ENCODE assay signal across 1 cellular context in the genomic region with DNA sequence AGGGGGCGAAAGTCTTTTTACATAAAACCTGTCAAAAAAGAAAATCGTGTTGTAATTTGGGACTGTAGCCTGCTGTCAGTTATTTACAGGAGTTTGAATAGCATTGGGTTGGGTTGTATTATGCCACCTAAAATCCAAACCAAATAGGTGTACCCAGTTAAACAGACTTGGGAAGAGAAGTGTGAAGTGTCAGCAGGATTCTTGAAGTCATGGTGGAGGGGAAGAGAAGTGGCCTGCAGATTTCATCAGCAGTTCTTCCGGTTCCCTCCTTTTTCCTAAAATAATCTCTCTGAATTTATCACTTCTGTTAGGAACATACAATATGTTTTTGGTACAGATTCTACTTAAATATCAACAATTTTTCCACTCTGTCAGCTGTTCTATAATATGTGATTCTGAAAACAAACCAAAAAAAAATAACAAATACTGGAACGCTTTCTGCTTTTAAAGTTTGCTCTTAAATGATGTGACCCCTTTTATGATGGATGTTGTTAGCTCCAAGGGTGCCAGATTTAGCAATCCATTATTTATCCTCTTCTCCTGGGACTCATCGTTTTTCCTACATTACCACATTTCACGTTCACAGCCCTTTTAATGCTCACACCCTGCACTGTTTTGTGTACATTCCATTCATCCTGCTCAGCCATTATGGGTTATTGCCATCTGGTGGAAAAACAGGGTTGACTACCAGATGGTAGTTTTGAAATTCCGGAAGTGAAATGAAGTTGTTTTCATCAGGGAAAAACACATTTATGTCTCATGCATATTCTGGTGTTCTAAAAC.
TF ChIP-seq lines count a peak whose summit lies in the region.

No MANE protein-coding gene starts in this region.

TF ChIP-seq in GM23338, 12 proteins besides CTCF, POLR2A, EP300 and RAD21:
- TF ChIP-seq, protein P1, sequence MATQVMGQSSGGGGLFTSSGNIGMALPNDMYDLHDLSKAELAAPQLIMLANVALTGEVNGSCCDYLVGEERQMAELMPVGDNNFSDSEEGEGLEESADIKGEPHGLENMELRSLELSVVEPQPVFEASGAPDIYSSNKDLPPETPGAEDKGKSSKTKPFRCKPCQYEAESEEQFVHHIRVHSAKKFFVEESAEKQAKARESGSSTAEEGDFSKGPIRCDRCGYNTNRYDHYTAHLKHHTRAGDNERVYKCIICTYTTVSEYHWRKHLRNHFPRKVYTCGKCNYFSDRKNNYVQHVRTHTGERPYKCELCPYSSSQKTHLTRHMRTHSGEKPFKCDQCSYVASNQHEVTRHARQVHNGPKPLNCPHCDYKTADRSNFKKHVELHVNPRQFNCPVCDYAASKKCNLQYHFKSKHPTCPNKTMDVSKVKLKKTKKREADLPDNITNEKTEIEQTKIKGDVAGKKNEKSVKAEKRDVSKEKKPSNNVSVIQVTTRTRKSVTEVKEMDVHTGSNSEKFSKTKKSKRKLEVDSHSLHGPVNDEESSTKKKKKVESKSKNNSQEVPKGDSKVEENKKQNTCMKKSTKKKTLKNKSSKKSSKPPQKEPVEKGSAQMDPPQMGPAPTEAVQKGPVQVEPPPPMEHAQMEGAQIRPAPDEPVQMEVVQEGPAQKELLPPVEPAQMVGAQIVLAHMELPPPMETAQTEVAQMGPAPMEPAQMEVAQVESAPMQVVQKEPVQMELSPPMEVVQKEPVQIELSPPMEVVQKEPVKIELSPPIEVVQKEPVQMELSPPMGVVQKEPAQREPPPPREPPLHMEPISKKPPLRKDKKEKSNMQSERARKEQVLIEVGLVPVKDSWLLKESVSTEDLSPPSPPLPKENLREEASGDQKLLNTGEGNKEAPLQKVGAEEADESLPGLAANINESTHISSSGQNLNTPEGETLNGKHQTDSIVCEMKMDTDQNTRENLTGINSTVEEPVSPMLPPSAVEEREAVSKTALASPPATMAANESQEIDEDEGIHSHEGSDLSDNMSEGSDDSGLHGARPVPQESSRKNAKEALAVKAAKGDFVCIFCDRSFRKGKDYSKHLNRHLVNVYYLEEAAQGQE (IDR thresholded peaks at IDR 0.05; ENCODE audit: unreplicated experiment) = no peak
- TF ChIP-seq ZNF114 (CRISPR knock-in tag; IDR thresholded peaks at IDR 0.05) (no peak), ZNF462 (CRISPR knock-in tag; IDR thresholded peaks at IDR 0.05) (no peak), STAT1 (IDR thresholded peaks at IDR 0.05; ENCODE audit: unreplicated experiment) (no peak), POLR2AphosphoS5 (IDR thresholded peaks at IDR 0.05; ENCODE audit: low read depth) (no peak), CREB1 (CRISPR knock-in tag; IDR thresholded peaks at IDR 0.05; ENCODE audit: low read depth) (no peak), NANOG (IDR thresholded peaks at IDR 0.05; ENCODE audit: borderline replicate concordance) (no peak), ZNF331 (CRISPR knock-in tag; IDR thresholded peaks at IDR 0.05; ENCODE audit: low read depth) (no peak), EZH2phosphoT487 (IDR thresholded peaks at IDR 0.05; ENCODE audit: unreplicated experiment) (no peak), EZH2 (IDR thresholded peaks at IDR 0.05; ENCODE audit: low read depth, unreplicated experiment) (no peak), JUNB (IDR thresholded peaks at IDR 0.05; ENCODE audit: unreplicated experiment) (no peak)
- TF ChIP-seq, protein P2, sequence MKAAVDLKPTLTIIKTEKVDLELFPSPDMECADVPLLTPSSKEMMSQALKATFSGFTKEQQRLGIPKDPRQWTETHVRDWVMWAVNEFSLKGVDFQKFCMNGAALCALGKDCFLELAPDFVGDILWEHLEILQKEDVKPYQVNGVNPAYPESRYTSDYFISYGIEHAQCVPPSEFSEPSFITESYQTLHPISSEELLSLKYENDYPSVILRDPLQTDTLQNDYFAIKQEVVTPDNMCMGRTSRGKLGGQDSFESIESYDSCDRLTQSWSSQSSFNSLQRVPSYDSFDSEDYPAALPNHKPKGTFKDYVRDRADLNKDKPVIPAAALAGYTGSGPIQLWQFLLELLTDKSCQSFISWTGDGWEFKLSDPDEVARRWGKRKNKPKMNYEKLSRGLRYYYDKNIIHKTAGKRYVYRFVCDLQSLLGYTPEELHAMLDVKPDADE (IDR thresholded peaks at IDR 0.05) = no peak
